ENCODE assay signal across 14 cellular contexts in genomic region chr1:162717548-162717947, GRCh38.
DNase-seq lines count a peak whose midpoint lies in the region; ATAC-seq and TF ChIP-seq lines count a peak whose summit lies in the region.
"Had no signal": no experiment of that assay in that cellular context is flagged by ENCODE, and none has a peak within 500 bp of the region (broad histone marks: within the 10 kb centered on the region; RNA-seq: fewer than 3 reads in every experiment).

No MANE protein-coding gene starts in this region.

- 95 to 97% methylated on average over 1 of the region's 1 CpG for WGBS in thyroid gland, 2 donors

- no peak for TF ChIP-seq POLR2A in thyroid gland (IDR thresholded peaks at IDR 0.05)

- H3K9me3 ChIP-seq in thyroid gland, result no peaks in the 10 kb centered on the region
- H3K9me3 ChIP-seq: A549 had no signal

- H3K4me1 ChIP-seq in thyroid gland, result peaks cover 0 to 11% of the 10 kb centered on the region in 2 donors
- H3K4me1 ChIP-seq: A549 had no signal

- no peaks in the 10 kb centered on the region for H3K27me3 ChIP-seq in thyroid gland

- no peaks in the 10 kb centered on the region for H3K27me3 Mint-ChIP-seq in activated T-helper 17 cell treated with anti-CD3 and anti-CD28 coated beads, Interleukin-2, amount 50 U/mL, for 72 hours
- H3K27me3 Mint-ChIP-seq in osteocyte (ENCODE audit: unreplicated experiment), result no peaks in the 10 kb centered on the region

- intact Hi-C loops in thyroid gland (cut with DNase I) (no loop called here), head of caudate nucleus (cut with DNase I) (no loop called here)

- no peak overlapping the region for H3K27ac Mint-ChIP-seq in activated T-helper 17 cell treated with anti-CD3 and anti-CD28 coated beads, Interleukin-2, amount 50 U/mL, for 72 hours
- H3K27ac Mint-ChIP-seq in osteocyte (ENCODE audit: unreplicated experiment), result peak overlapping the region; percentile 51
- H3K27ac Mint-ChIP-seq: CD14-positive monocyte; CD8-positive, alpha-beta T cell; H9 had no signal

- DNase-seq in GM12865 (ENCODE audit: low read depth) (peak; percentile 17), osteocyte (ENCODE audit: extremely low spot score, unreplicated experiment) (no peak), thyroid gland (no peak), OCI-M2 (lab: John Stamatoyannopoulos, UW; ENCODE audit: unreplicated experiment) (no peak), head of caudate nucleus (no peak)
- no peak for DNase-seq in activated naive CD4-positive, alpha-beta T cell (lab: John Stamatoyannopoulos, UW)
- DNase-seq: CD8-positive, alpha-beta T cell; COR-L47; GOT3; H9 had no signal

- H3K4me1 Mint-ChIP-seq in activated T-helper 17 cell treated with anti-CD3 and anti-CD28 coated beads, Interleukin-2, amount 50 U/mL, for 72 hours, result no peaks in the 10 kb centered on the region
- H3K4me1 Mint-ChIP-seq in osteocyte (ENCODE audit: unreplicated experiment), result peaks cover 27% of the 10 kb centered on the region
- H3K4me1 Mint-ChIP-seq: CD14-positive monocyte, H9 had no signal

- no peak overlapping the region for H3K4me3 ChIP-seq in GM12865 (ENCODE audit: low read depth, low read length)
- H3K4me3 ChIP-seq in thyroid gland (replicated peaks in 1 of 3), result no peak overlapping the region
- H3K4me3 ChIP-seq: A549, K562 had no signal

- TF ChIP-seq CTCF in GM12865 (IDR thresholded peaks at IDR 0.05; ENCODE audit: insufficient read depth, low read depth, low read length, missing control alignments), result no peak
- no peak for TF ChIP-seq CTCF in osteocyte (IDR thresholded peaks at IDR 0.05)
- TF ChIP-seq CTCF in thyroid gland (IDR thresholded peaks at IDR 0.05), result no peak

- no peak overlapping the region for H3K4me3 Mint-ChIP-seq in activated T-helper 17 cell treated with anti-CD3 and anti-CD28 coated beads, Interleukin-2, amount 50 U/mL, for 72 hours
- no peak overlapping the region for H3K4me3 Mint-ChIP-seq in osteocyte (ENCODE audit: unreplicated experiment)
- H3K4me3 Mint-ChIP-seq: CD14-positive monocyte; CD8-positive, alpha-beta T cell; H9 had no signal

- H3K36me3 Mint-ChIP-seq in activated T-helper 17 cell treated with anti-CD3 and anti-CD28 coated beads, Interleukin-2, amount 50 U/mL, for 72 hours (ENCODE audit: low read depth), result no peaks in the 10 kb centered on the region
- peaks cover 20% of the 10 kb centered on the region for H3K36me3 Mint-ChIP-seq in osteocyte (ENCODE audit: unreplicated experiment)
- H3K36me3 Mint-ChIP-seq: CD14-positive monocyte; CD8-positive, alpha-beta T cell had no signal

- ATAC-seq in activated T-helper 17 cell treated with anti-CD3 and anti-CD28 coated beads, Interleukin-2, amount 50 U/mL, for 72 hours (replicated peaks), result peak; percentile 56
- ATAC-seq: A549; CD8-positive, alpha-beta T cell; K562 had no signal

- no peaks in the 10 kb centered on the region for H3K9me3 Mint-ChIP-seq in activated T-helper 17 cell treated with anti-CD3 and anti-CD28 coated beads, Interleukin-2, amount 50 U/mL, for 72 hours
- no peaks in the 10 kb centered on the region for H3K9me3 Mint-ChIP-seq in osteocyte (ENCODE audit: unreplicated experiment)
- H3K9me3 Mint-ChIP-seq: CD8-positive, alpha-beta T cell; H9 had no signal

- H3K27ac ChIP-seq in thyroid gland, result no peak overlapping the region
- H3K27ac ChIP-seq: A549 had no signal

- H3K36me3 ChIP-seq in thyroid gland, result no peaks in the 10 kb centered on the region
